16 cellular contexts compared by ENCODE assay signal in genomic region chr15:98063311-98063710, GRCh38.
"Had no signal": no experiment of that assay in that cellular context is flagged by ENCODE, and none has a peak within 500 bp of the region (broad histone marks: within the 10 kb centered on the region; RNA-seq: fewer than 3 reads in every experiment).

No MANE protein-coding gene starts in this region.

- H3K9me3 Mint-ChIP-seq: activated naive CD8-positive, alpha-beta T cell treated with anti-CD3 and anti-CD28 coated beads, Interleukin-2, amount 10 ng/mL, durations not matched to agents 7 days and 5 days had no signal

- H3K4me1 Mint-ChIP-seq: activated naive CD8-positive, alpha-beta T cell treated with anti-CD3 and anti-CD28 coated beads, Interleukin-2, amount 10 ng/mL, durations not matched to agents 7 days and 5 days; naive B cell; stimulated activated naive B cell treated with anti-CD40 and anti-IgM and Interleukin-4, amounts not matched to agents 10 μg/mL and 1 μg/mL and 100 μg/mL, for 72 hours had no signal

- H3K4me3 Mint-ChIP-seq: activated naive CD8-positive, alpha-beta T cell treated with anti-CD3 and anti-CD28 coated beads, Interleukin-2, amount 10 ng/mL, durations not matched to agents 7 days and 5 days; naive B cell; stimulated activated naive B cell treated with anti-CD40 and anti-IgM and Interleukin-4, amounts not matched to agents 10 μg/mL and 1 μg/mL and 100 μg/mL, for 72 hours had no signal

- H3K36me3 ChIP-seq: brain microvascular endothelial cell, pancreas, thyroid gland, uterus had no signal

- ATAC-seq: activated CD4-positive, CD25-positive, alpha-beta regulatory T cell treated with anti-CD3 and anti-CD28 coated beads, Interleukin-2, amount 50 U/mL, for 24 hours; stimulated activated naive B cell treated with anti-CD40 and anti-IgM and Interleukin-4, amounts not matched to agents 10 μg/mL and 1 μg/mL and 100 μg/mL, for 72 hours had no signal

- H3K36me3 Mint-ChIP-seq: activated naive CD8-positive, alpha-beta T cell treated with anti-CD3 and anti-CD28 coated beads, Interleukin-2, amount 10 ng/mL, durations not matched to agents 7 days and 5 days had no signal

- H3K4me1 ChIP-seq: pancreas, thyroid gland, uterus had no signal

- H3K27ac Mint-ChIP-seq: activated naive CD8-positive, alpha-beta T cell treated with anti-CD3 and anti-CD28 coated beads, Interleukin-2, amount 10 ng/mL, durations not matched to agents 7 days and 5 days; naive B cell; stimulated activated naive B cell treated with anti-CD40 and anti-IgM and Interleukin-4, amounts not matched to agents 10 μg/mL and 1 μg/mL and 100 μg/mL, for 72 hours had no signal

- H3K27ac ChIP-seq: brain microvascular endothelial cell, epithelial cell of prostate, thyroid gland, uterus had no signal

- H3K27me3 ChIP-seq: brain microvascular endothelial cell, pancreas, thyroid gland, uterus had no signal

- H3K9me3 ChIP-seq: pancreas, thyroid gland had no signal

- DNase-seq: activated CD4-positive, alpha-beta T cell treated with anti-CD3 and anti-CD28 coated beads, Interleukin-2, amount 50 U/mL, for 4 hours; activated naive CD4-positive, alpha-beta T cell; activated naive CD8-positive, alpha-beta T cell treated with anti-CD3 and anti-CD28 coated beads, Interleukin-2, amount 10 ng/mL, durations not matched to agents 7 days and 5 days; activated T-cell treated with anti-CD3 and anti-CD28 coated beads for 4 hours; brain microvascular endothelial cell; islet precursor cell; midbrain; naive B cell; pancreas; stimulated activated CD4-positive, alpha-beta T cell treated with anti-CD3 and anti-CD28 coated beads, Interleukin-15, amount 100 ng/mL, for 24 hours; stimulated activated CD4-positive, alpha-beta T cell treated with anti-CD3 and anti-CD28 coated beads, Interleukin-4, amount 100 ng/mL, for 1 hour; stimulated activated naive B cell treated with anti-CD40 and anti-IgM and Interleukin-4, amounts not matched to agents 10 μg/mL and 1 μg/mL and 100 μg/mL, for 72 hours; thyroid gland; uterus had no signal

- H3K4me3 ChIP-seq: pancreas, thyroid gland, uterus had no signal
